ENCODE assay signal across 8 cellular contexts in genomic region chr18:36114738-36115137, GRCh38.
"Had no signal": no experiment of that assay in that cellular context is flagged by ENCODE, and none has a peak within 500 bp of the region (broad histone marks: within the 10 kb centered on the region; RNA-seq: fewer than 3 reads in every experiment).

No MANE protein-coding gene starts in this region.

- H3K27ac ChIP-seq: GM23248 had no signal

- H3K4me3 ChIP-seq: GM23248, HAP-1 had no signal

- ATAC-seq: HCT116 had no signal

- H3K4me1 ChIP-seq: HAP-1 had no signal

- H3K9me3 ChIP-seq: HAP-1 had no signal

- FAIRE-seq: HTR-8/SVneo had no signal

- DNase-seq: GM23248, GOT3, H7, HFFc6, KG1 had no signal

- H3K9ac ChIP-seq: GM23248 had no signal

- H2AFZ ChIP-seq: GM23248 had no signal
